ENCODE assay signal across 11 cellular contexts in genomic region chr1:92441316-92442311, GRCh38. TPM values are rescaled to one million over a fixed set of nuclear protein-coding genes. Genes with fewer than 3 reads are reported as not detected.
DNase-seq lines count a peak whose midpoint lies in the region; ATAC-seq and TF ChIP-seq lines count a peak whose summit lies in the region.
"Had no signal": no experiment of that assay in that cellular context is flagged by ENCODE, and none has a peak within 500 bp of the region (broad histone marks: within the 10 kb centered on the region; RNA-seq: fewer than 3 reads in every experiment).

No MANE protein-coding gene starts in this region.

- TF ChIP-seq POLR2A in breast epithelium (IDR thresholded peaks at IDR 0.05) = no peak

- no peaks in the 10 kb centered on the region for H3K36me3 Mint-ChIP-seq in activated naive CD4-positive, alpha-beta T cell treated with anti-CD3 and anti-CD28 coated beads, Interleukin-2, amount 50 U/mL, for 72 hours
- H3K36me3 Mint-ChIP-seq: IgD-negative memory B cell had no signal

- CTCF ChIA-PET in mammary epithelial cell (lab: Charles Lee; ENCODE audit: low non-redundant PET) = no interaction called here

- H3K36me3 ChIP-seq in mammary epithelial cell (ENCODE audit: insufficient read depth, low read length) (no peaks in the 10 kb centered on the region), breast epithelium (no peaks in the 10 kb centered on the region), heart right ventricle (no peaks in the 10 kb centered on the region)

- no peaks in the 10 kb centered on the region for H3K27me3 ChIP-seq in mammary epithelial cell (ENCODE audit: insufficient read depth, low read length)
- no peaks in the 10 kb centered on the region for H3K27me3 ChIP-seq in breast epithelium
- H3K27me3 ChIP-seq in heart right ventricle = no peaks in the 10 kb centered on the region

- H3K79me2 ChIP-seq in mammary epithelial cell (ENCODE audit: insufficient read depth, low read length) = no peaks in the 10 kb centered on the region

- 59% methylated on average over 30 of the region's 41 CpGs for WGBS in mammary epithelial cell (ENCODE audit: low coverage, missing lambda C conversion rate)
- WGBS in heart right ventricle, 2 donors = 71 to 73% methylated on average over 41 of the region's 41 CpGs

- no peak overlapping the region for H3K4me3 ChIP-seq in mammary epithelial cell (replicated peaks in 1 of 3; ENCODE audit: insufficient read depth in 1 of 3, low read depth in 2 of 3, low read length in 3 of 3)
- H3K4me3 ChIP-seq in breast epithelium = no peak overlapping the region
- no peak overlapping the region for H3K4me3 ChIP-seq in heart right ventricle

- H3K4me2 ChIP-seq in mammary epithelial cell (ENCODE audit: insufficient read depth, low read depth, low read length) = peak overlapping the region; percentile 13

- in situ Hi-C loops in mammary epithelial cell (cut with MboI; ENCODE audit: low sequenced_read_pairs in 2 of 2) = no loop called here

- peak overlapping the region in 1 of 2 donors; percentile 65 for H3K27ac Mint-ChIP-seq in activated naive CD4-positive, alpha-beta T cell treated with anti-CD3 and anti-CD28 coated beads, Interleukin-2, amount 50 U/mL, for 72 hours
- H3K27ac Mint-ChIP-seq: HFFc6, IgD-negative memory B cell had no signal

- ATAC-seq in heart right ventricle (no peak), HG03521 (IDR thresholded peaks at IDR 0.05; ENCODE audit: unreplicated experiment) (no peak)
- no peak for ATAC-seq in activated naive CD4-positive, alpha-beta T cell treated with anti-CD3 and anti-CD28 coated beads, Interleukin-2, amount 50 U/mL, for 72 hours

- H3K9me3 ChIP-seq in mammary epithelial cell (replicated peaks; ENCODE audit: insufficient read depth, low read length) = no peaks in the 10 kb centered on the region
- no peaks in the 10 kb centered on the region for H3K9me3 ChIP-seq in breast epithelium
- H3K9me3 ChIP-seq in heart right ventricle = peaks cover 0 to under 1% (median 0%) of the 10 kb centered on the region in 11 donors

- dilution Hi-C loops in mammary epithelial cell (cut with HindIII; ENCODE audit: low sequenced_read_pairs) = no loop called here

- H3K9me3 Mint-ChIP-seq in activated naive CD4-positive, alpha-beta T cell treated with anti-CD3 and anti-CD28 coated beads, Interleukin-2, amount 50 U/mL, for 72 hours = no peaks in the 10 kb centered on the region
- H3K9me3 Mint-ChIP-seq: HFFc6, IgD-negative memory B cell had no signal

- intact Hi-C loops in mammary epithelial cell (cut with micrococcal nuclease) (no loop called here), breast epithelium (cut with DNase I; ENCODE audit: low total_unique reads) (no loop called here), heart right ventricle (cut with DNase I) (no loop called here)

- no peak overlapping the region for H3K27ac ChIP-seq in mammary epithelial cell (ENCODE audit: insufficient read depth, low read depth, low read length)
- H3K27ac ChIP-seq in breast epithelium = no peak overlapping the region
- no peak overlapping the region for H3K27ac ChIP-seq in heart right ventricle

- TF ChIP-seq CTCF in mammary epithelial cell (conservative IDR thresholded peaks at IDR 0.05 in 1 of 2, IDR thresholded peaks at IDR 0.05 in 1 of 2; ENCODE audit: extremely low read depth in 1 of 2, insufficient read depth in 1 of 2, low read depth in 1 of 2, low read length in 2 of 2) = no peak
- no peak for TF ChIP-seq CTCF in breast epithelium (IDR thresholded peaks at IDR 0.05)
- no peak for TF ChIP-seq CTCF in heart right ventricle (IDR thresholded peaks at IDR 0.05)

- H3K4me1 ChIP-seq in mammary epithelial cell (ENCODE audit: insufficient read depth, low read length) (no peaks in the 10 kb centered on the region), breast epithelium (no peaks in the 10 kb centered on the region), heart right ventricle (no peaks in the 10 kb centered on the region)

- no peak overlapping the region for H3K9ac ChIP-seq in mammary epithelial cell (ENCODE audit: insufficient read depth, low read length)

- no TSS peak for BruUV-seq in mammary epithelial cell (replicated peaks; lab: Mats Ljungman, UMichigan)

- H2AFZ ChIP-seq in mammary epithelial cell (ENCODE audit: low read depth, low read length) = peak overlapping the region; percentile 78

- no peak for DNase-seq in mammary epithelial cell
- no peak for DNase-seq in breast epithelium (ENCODE audit: low spot score in 2 of 2)
- DNase-seq in SHP77 treated with DMSO at 0.1 percent for 48 hours (lab: John Stamatoyannopoulos, UW) = peak; percentile 96
- peak; percentile 82 for DNase-seq in iPS-NIHi7 (ENCODE audit: extremely low spot score)
- DNase-seq in heart right ventricle = no peak
- no peak for DNase-seq in activated naive CD4-positive, alpha-beta T cell treated with anti-CD3 and anti-CD28 coated beads, Interleukin-2, amount 50 U/mL, for 72 hours (ENCODE audit: low spot score in 2 of 2)
- DNase-seq in epidermal melanocyte (ENCODE audit: insufficient read length, low spot score) = no peak
- DNase-seq: GF-D8, HFFc6 had no signal

- H4K20me1 ChIP-seq in mammary epithelial cell (ENCODE audit: insufficient read depth, low read length) = no peaks in the 10 kb centered on the region

RNA-seq across cellular contexts. Expression of gene GFI1, which starts 45.1 kb away (rescaled TPM):
- total RNA-seq in mammary epithelial cell = under 1 TPM; under 0.01 to 0.54 TPM
- polyA plus RNA-seq in mammary epithelial cell = 0.43 TPM
- polyA minus RNA-seq in mammary epithelial cell = 0.62 TPM
- 1 to 10 TPM in 1 of 3 donors, under 1 TPM in 2; 0.80 to 1.5 (median 0.98) TPM for total RNA-seq in breast epithelium
- 1 to 10 TPM in 1 of 10 donors, under 1 TPM in 6, not detected in 3; 0.10 to 1.3 (median 0.18) TPM for total RNA-seq in heart right ventricle
- under 1 TPM; 0.09 to 0.15 TPM for polyA plus RNA-seq in heart right ventricle
- total RNA-seq in activated naive CD4-positive, alpha-beta T cell treated with anti-CD3 and anti-CD28 coated beads, Interleukin-2, amount 50 U/mL, for 72 hours = 100 to 1,000 TPM in 1 of 2 donors, 10 to 100 TPM in 1; 42.3 to 125 TPM

Comparison
In these comparisons a context has a peak if more than half of its experiments do, and no peak if none do; other contexts are left out.
1. DNase-seq: peak in SHP77 treated with DMSO at 0.1 percent for 48 hours (single experiment) and iPS-NIHi7 (single experiment); none in mammary epithelial cell (single experiment), breast epithelium (0 of 2), heart right ventricle (0 of 2), activated naive CD4-positive, alpha-beta T cell treated with anti-CD3 and anti-CD28 coated beads, Interleukin-2, amount 50 U/mL, for 72 hours (0 of 2) and epidermal melanocyte (single experiment).
2. RNA of gene GFI1, which starts 45.1 kb away (total RNA-seq): 42.3 to 125 TPM in activated naive CD4-positive, alpha-beta T cell treated with anti-CD3 and anti-CD28 coated beads, Interleukin-2, amount 50 U/mL, for 72 hours; 0.80 to 1.5 TPM in breast epithelium, under 0.01 to 0.54 TPM in mammary epithelial cell and 0.10 to 1.3 TPM in heart right ventricle; every median in the first group is over 10 times any median in the second.